1 cellular context compared by ENCODE assay signal in genomic region chr15:90388462-90389182, GRCh38.
A peak's percentile ranks its signal among the peaks of the same experiment; 100 is the strongest.
TF ChIP-seq lines count a peak whose summit lies in the region.

No MANE protein-coding gene starts in this region.

TF ChIP-seq in K562, 482 proteins besides CTCF, POLR2A, EP300 and RAD21 (continued from another document and continues in another):
- TF ChIP-seq, protein P1, sequence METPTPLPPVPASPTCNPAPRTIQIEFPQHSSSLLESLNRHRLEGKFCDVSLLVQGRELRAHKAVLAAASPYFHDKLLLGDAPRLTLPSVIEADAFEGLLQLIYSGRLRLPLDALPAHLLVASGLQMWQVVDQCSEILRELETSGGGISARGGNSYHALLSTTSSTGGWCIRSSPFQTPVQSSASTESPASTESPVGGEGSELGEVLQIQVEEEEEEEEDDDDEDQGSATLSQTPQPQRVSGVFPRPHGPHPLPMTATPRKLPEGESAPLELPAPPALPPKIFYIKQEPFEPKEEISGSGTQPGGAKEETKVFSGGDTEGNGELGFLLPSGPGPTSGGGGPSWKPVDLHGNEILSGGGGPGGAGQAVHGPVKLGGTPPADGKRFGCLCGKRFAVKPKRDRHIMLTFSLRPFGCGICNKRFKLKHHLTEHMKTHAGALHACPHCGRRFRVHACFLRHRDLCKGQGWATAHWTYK (CRISPR knock-in tag; IDR thresholded peaks at IDR 0.05), result peak; percentile 79; the same call in 1 of the 2 replicates
- TF ChIP-seq ELF2 (CRISPR knock-in tag; IDR thresholded peaks at IDR 0.05) (no peak), KLF6 (CRISPR knock-in tag; IDR thresholded peaks at IDR 0.05; ENCODE audit: borderline replicate concordance) (peak; percentile 67; the same call in 1 of the 2 replicates), ELF1 (tag; IDR thresholded peaks at IDR 0.05) (peak; percentile 86), SIRT6 (IDR thresholded peaks at IDR 0.05; ENCODE audit: low read depth, low read length) (no peak), SMARCC2 (IDR thresholded peaks at IDR 0.05; ENCODE audit: low read depth) (no peak), ZNF212 (CRISPR knock-in tag; IDR thresholded peaks at IDR 0.05) (no peak), NR1H2 (CRISPR knock-in tag; IDR thresholded peaks at IDR 0.05) (no peak), MBD1 (CRISPR knock-in tag; IDR thresholded peaks at IDR 0.05) (no peak), KDM2B (CRISPR knock-in tag; IDR thresholded peaks at IDR 0.05) (no peak), ZNF699 (CRISPR knock-in tag; IDR thresholded peaks at IDR 0.05; ENCODE audit: insufficient replicate concordance) (no peak), AFF4 (CRISPR knock-in tag; IDR thresholded peaks at IDR 0.05) (0 out of 2 replicates have a peak, but pooled peaks have one; percentile 29), GABPB1 (CRISPR knock-in tag; IDR thresholded peaks at IDR 0.05) (peak; percentile 59), CEBPG (CRISPR knock-in tag; IDR thresholded peaks at IDR 0.05) (no peak), CEBPG (tag; conservative IDR thresholded peaks at IDR 0.05 in 1 of 2, IDR thresholded peaks at IDR 0.05 in 1 of 2) (no peak), ZNF444 (CRISPR knock-in tag; IDR thresholded peaks at IDR 0.05) (no peak), CTBP1 (IDR thresholded peaks at IDR 0.05; ENCODE audit: borderline replicate concordance) (no peak; the same call in 1 of the 2 replicates), CBFA2T3 (IDR thresholded peaks at IDR 0.05) (no peak), LARP7 (IDR thresholded peaks at IDR 0.05) (no peak), KLF13 (tag; IDR thresholded peaks at IDR 0.05; ENCODE audit: borderline replicate concordance, low read depth) (no peak), ZBED1 (IDR thresholded peaks at IDR 0.05) (no peak), RNF2 (IDR thresholded peaks at IDR 0.05) (no peak), CSDE1 (IDR thresholded peaks at IDR 0.05) (no peak), E2F1 (CRISPR knock-in tag; IDR thresholded peaks at IDR 0.05) (no peak), ZBTB11 (CRISPR knock-in tag; IDR thresholded peaks at IDR 0.05) (no peak), BCOR (IDR thresholded peaks at IDR 0.05) (no peak), BHLHE40 (IDR thresholded peaks at IDR 0.05; ENCODE audit: low read length) (no peak), HES1 (IDR thresholded peaks at IDR 0.05; ENCODE audit: low read depth) (no peak), ZNF133 (CRISPR knock-in tag; IDR thresholded peaks at IDR 0.05) (no peak), SRSF3 (IDR thresholded peaks at IDR 0.05; ENCODE audit: insufficient read depth, low read length) (no peak), SREBF1 (IDR thresholded peaks at IDR 0.05; ENCODE audit: borderline replicate concordance, low read depth, low read length) (no peak), CEBPB (tag; IDR thresholded peaks at IDR 0.05) (no peak)
- TF ChIP-seq, protein P2, sequence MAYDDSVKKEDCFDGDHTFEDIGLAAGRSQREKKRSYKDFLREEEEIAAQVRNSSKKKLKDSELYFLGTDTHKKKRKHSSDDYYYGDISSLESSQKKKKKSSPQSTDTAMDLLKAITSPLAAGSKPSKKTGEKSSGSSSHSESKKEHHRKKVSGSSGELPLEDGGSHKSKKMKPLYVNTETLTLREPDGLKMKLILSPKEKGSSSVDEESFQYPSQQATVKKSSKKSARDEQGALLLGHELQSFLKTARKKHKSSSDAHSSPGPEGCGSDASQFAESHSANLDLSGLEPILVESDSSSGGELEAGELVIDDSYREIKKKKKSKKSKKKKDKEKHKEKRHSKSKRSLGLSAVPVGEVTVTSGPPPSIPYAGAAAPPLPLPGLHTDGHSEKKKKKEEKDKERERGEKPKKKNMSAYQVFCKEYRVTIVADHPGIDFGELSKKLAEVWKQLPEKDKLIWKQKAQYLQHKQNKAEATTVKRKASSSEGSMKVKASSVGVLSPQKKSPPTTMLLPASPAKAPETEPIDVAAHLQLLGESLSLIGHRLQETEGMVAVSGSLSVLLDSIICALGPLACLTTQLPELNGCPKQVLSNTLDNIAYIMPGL (CRISPR knock-in tag; IDR thresholded peaks at IDR 0.05), result no peak
- TF ChIP-seq, protein P3, sequence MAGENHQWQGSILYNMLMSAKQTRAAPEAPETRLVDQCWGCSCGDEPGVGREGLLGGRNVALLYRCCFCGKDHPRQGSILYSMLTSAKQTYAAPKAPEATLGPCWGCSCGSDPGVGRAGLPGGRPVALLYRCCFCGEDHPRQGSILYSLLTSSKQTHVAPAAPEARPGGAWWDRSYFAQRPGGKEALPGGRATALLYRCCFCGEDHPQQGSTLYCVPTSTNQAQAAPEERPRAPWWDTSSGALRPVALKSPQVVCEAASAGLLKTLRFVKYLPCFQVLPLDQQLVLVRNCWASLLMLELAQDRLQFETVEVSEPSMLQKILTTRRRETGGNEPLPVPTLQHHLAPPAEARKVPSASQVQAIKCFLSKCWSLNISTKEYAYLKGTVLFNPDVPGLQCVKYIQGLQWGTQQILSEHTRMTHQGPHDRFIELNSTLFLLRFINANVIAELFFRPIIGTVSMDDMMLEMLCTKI (IDR thresholded peaks at IDR 0.05; ENCODE audit: partially characterized antibody), result no peak
- TF ChIP-seq, protein P4, sequence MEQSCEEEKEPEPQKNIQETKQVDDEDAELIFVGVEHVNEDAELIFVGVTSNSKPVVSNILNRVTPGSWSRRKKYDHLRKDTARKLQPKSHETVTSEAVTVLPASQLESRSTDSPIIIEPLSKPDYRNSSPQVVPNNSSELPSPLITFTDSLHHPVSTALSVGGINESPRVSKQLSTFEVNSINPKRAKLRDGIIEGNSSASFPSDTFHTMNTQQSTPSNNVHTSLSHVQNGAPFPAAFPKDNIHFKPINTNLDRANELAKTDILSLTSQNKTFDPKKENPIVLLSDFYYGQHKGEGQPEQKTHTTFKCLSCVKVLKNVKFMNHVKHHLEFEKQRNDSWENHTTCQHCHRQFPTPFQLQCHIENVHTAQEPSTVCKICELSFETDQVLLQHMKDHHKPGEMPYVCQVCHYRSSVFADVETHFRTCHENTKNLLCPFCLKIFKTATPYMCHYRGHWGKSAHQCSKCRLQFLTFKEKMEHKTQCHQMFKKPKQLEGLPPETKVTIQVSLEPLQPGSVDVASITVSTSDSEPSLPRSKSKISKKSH (CRISPR knock-in tag; IDR thresholded peaks at IDR 0.05), result no peak
- TF ChIP-seq, protein P5, sequence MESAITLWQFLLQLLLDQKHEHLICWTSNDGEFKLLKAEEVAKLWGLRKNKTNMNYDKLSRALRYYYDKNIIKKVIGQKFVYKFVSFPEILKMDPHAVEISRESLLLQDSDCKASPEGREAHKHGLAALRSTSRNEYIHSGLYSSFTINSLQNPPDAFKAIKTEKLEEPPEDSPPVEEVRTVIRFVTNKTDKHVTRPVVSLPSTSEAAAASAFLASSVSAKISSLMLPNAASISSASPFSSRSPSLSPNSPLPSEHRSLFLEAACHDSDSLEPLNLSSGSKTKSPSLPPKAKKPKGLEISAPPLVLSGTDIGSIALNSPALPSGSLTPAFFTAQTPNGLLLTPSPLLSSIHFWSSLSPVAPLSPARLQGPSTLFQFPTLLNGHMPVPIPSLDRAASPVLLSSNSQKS (CRISPR knock-in tag; IDR thresholded peaks at IDR 0.05), result no peak
- TF ChIP-seq, protein P6, sequence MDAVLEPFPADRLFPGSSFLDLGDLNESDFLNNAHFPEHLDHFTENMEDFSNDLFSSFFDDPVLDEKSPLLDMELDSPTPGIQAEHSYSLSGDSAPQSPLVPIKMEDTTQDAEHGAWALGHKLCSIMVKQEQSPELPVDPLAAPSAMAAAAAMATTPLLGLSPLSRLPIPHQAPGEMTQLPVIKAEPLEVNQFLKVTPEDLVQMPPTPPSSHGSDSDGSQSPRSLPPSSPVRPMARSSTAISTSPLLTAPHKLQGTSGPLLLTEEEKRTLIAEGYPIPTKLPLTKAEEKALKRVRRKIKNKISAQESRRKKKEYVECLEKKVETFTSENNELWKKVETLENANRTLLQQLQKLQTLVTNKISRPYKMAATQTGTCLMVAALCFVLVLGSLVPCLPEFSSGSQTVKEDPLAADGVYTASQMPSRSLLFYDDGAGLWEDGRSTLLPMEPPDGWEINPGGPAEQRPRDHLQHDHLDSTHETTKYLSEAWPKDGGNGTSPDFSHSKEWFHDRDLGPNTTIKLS (IDR thresholded peaks at IDR 0.05; ENCODE audit: borderline replicate concordance, low read depth), result peak; percentile 61; the same call in 1 of the 2 replicates
- TF ChIP-seq, protein P7, sequence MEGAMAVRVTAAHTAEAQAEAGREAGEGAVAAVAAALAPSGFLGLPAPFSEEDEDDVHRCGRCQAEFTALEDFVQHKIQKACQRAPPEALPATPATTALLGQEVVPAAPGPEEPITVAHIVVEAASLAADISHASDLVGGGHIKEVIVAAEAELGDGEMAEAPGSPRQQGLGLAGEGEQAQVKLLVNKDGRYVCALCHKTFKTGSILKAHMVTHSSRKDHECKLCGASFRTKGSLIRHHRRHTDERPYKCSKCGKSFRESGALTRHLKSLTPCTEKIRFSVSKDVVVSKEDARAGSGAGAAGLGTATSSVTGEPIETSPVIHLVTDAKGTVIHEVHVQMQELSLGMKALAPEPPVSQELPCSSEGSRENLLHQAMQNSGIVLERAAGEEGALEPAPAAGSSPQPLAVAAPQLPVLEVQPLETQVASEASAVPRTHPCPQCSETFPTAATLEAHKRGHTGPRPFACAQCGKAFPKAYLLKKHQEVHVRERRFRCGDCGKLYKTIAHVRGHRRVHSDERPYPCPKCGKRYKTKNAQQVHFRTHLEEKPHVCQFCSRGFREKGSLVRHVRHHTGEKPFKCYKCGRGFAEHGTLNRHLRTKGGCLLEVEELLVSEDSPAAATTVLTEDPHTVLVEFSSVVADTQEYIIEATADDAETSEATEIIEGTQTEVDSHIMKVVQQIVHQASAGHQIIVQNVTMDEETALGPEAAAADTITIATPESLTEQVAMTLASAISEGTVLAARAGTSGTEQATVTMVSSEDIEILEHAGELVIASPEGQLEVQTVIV (CRISPR knock-in tag; IDR thresholded peaks at IDR 0.05; ENCODE audit: borderline replicate concordance), result no peak
